14 cellular contexts compared by ENCODE assay signal in the genomic region with DNA sequence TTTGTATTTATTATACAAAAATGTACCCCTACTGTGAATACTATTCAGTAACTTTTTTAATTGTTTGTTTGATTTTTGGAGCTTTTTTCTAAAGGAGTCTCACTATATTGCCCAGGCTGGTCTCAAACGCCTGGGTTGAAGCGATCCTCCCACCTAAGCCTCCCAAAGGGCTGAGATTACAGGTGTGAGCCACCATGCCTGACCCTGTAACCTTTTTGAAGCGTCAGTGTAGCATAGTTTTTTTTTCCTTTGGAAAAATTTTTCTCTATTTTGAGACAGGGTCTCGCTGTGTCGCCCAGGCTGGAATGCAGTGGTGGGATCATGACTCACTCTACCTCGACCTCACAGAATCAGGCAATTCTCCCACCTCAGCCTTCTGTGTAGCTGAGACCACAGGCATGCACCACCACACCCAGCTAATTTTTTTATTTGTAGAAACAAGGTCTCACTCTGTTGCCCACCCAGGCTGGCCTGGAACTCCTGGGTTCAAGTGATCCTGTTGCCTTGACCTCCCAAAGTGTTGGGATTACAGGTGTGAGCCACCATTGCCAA. TPM values are rescaled to one million over a fixed set of nuclear protein-coding genes. Genes with fewer than 3 reads are reported as not detected.
DNase-seq lines count a peak whose midpoint lies in the region; ATAC-seq and TF ChIP-seq lines count a peak whose summit lies in the region.
"Had no signal": no experiment of that assay in that cellular context is flagged by ENCODE, and none has a peak within 500 bp of the region (broad histone marks: within the 10 kb centered on the region; RNA-seq: fewer than 3 reads in every experiment).

No MANE protein-coding gene starts in this region.

- TF ChIP-seq CTCF in activated CD8-positive, alpha-beta T cell treated with anti-CD3 and anti-CD28 coated beads for 36 hours (IDR thresholded peaks at IDR 0.05) = no peak
- no peak for TF ChIP-seq CTCF in thoracic aorta (IDR thresholded peaks at IDR 0.05)
- no peak for TF ChIP-seq CTCF in tibial nerve (IDR thresholded peaks at IDR 0.05)

- H3K4me3 ChIP-seq in iPS-20b (ENCODE audit: low read length) (peak overlapping the region; percentile 88; the same call in 1 of the 2 replicates), thoracic aorta (peak overlapping the region; percentile 78), tibial nerve (peak overlapping the region in 1 of 4 donors; percentile 88)

- no peak for ATAC-seq in activated CD8-positive, alpha-beta T cell treated with anti-CD3 and anti-CD28 coated beads for 36 hours
- no peak for ATAC-seq in thoracic aorta (ENCODE audit: insufficient number of reproducible peaks, low FRiP score, low read depth)
- ATAC-seq in GM21737 (IDR thresholded peaks at IDR 0.05; ENCODE audit: unreplicated experiment) = no peak
- ATAC-seq: gastroesophageal sphincter had no signal

- intact Hi-C loops in activated CD8-positive, alpha-beta T cell treated with anti-CD3 and anti-CD28 coated beads for 36 hours (cut with micrococcal nuclease) = no loop called here

- no peak for TF ChIP-seq POLR2A in tibial nerve (IDR thresholded peaks at IDR 0.05)

- H3K4me1 Mint-ChIP-seq in activated naive CD4-positive, alpha-beta T cell treated with anti-CD3 and anti-CD28 coated beads, Interleukin-2, amount 50 U/mL, for 24 hours = peaks cover 72% of the 10 kb centered on the region
- peaks cover 63% of the 10 kb centered on the region for H3K4me1 Mint-ChIP-seq in activated CD8-positive, alpha-beta T cell treated with anti-CD3 and anti-CD28 coated beads for 36 hours (ENCODE audit: low read depth)

- POLR2A ChIA-PET in activated CD8-positive, alpha-beta T cell treated with anti-CD3 and anti-CD28 coated beads for 36 hours (lab: Charles Lee) = interaction anchor here (0.7 kb wide), 1 partner anchor 198 kb away, joined by 3 read pairs; no protein-coding TSS in a partner anchor

- CTCF ChIA-PET in activated CD8-positive, alpha-beta T cell treated with anti-CD3 and anti-CD28 coated beads for 36 hours (lab: Charles Lee) = interaction anchor here (1.1 to 2.3 kb wide), 2 partner anchors 16 to 107 kb away, joined by 4 to 7 read pairs; no protein-coding TSS in a partner anchor

- peak overlapping the region; percentile 68 for H3K4me3 Mint-ChIP-seq in activated naive CD4-positive, alpha-beta T cell treated with anti-CD3 and anti-CD28 coated beads, Interleukin-2, amount 50 U/mL, for 24 hours
- peak overlapping the region; percentile 86 for H3K4me3 Mint-ChIP-seq in activated CD8-positive, alpha-beta T cell treated with anti-CD3 and anti-CD28 coated beads for 36 hours

- H3K27ac ChIP-seq in iPS-20b (ENCODE audit: low read length) (no peak overlapping the region), thoracic aorta (no peak overlapping the region), tibial nerve (no peak overlapping the region)
- H3K27ac ChIP-seq: gastroesophageal sphincter, suprapubic skin had no signal

- WGBS in tibial nerve, 2 donors = 88 to 89% methylated on average over 6 of the region's 6 CpGs

- no peak overlapping the region for H3K9ac ChIP-seq in iPS-20b (ENCODE audit: low read depth, low read length)

- TF ChIP-seq EP300 in tibial nerve (IDR thresholded peaks at IDR 0.05) = no peak

- H3K36me3 Mint-ChIP-seq in activated naive CD4-positive, alpha-beta T cell treated with anti-CD3 and anti-CD28 coated beads, Interleukin-2, amount 50 U/mL, for 24 hours = peaks cover 6% of the 10 kb centered on the region
- peaks cover 36% of the 10 kb centered on the region for H3K36me3 Mint-ChIP-seq in activated CD8-positive, alpha-beta T cell treated with anti-CD3 and anti-CD28 coated beads for 36 hours (ENCODE audit: low read depth)

- no peak overlapping the region for H3K27ac Mint-ChIP-seq in activated naive CD4-positive, alpha-beta T cell treated with anti-CD3 and anti-CD28 coated beads, Interleukin-2, amount 50 U/mL, for 24 hours
- peak overlapping the region; percentile 37 for H3K27ac Mint-ChIP-seq in activated CD8-positive, alpha-beta T cell treated with anti-CD3 and anti-CD28 coated beads for 36 hours

- H3K27me3 Mint-ChIP-seq in activated naive CD4-positive, alpha-beta T cell treated with anti-CD3 and anti-CD28 coated beads, Interleukin-2, amount 50 U/mL, for 24 hours = no peaks in the 10 kb centered on the region
- H3K27me3 Mint-ChIP-seq in activated CD8-positive, alpha-beta T cell treated with anti-CD3 and anti-CD28 coated beads for 36 hours = no peaks in the 10 kb centered on the region

- H3K9me3 ChIP-seq in iPS-20b (ENCODE audit: insufficient read depth, low read depth, low read length) (no peaks in the 10 kb centered on the region), thoracic aorta (no peaks in the 10 kb centered on the region), tibial nerve (no peaks in the 10 kb centered on the region)
- H3K9me3 ChIP-seq: BE2C, gastroesophageal sphincter, suprapubic skin had no signal

- H3K36me3 ChIP-seq in iPS-20b (ENCODE audit: insufficient read depth, low read depth, low read length) = peaks cover 11% of the 10 kb centered on the region
- no peaks in the 10 kb centered on the region for H3K36me3 ChIP-seq in thoracic aorta
- no peaks in the 10 kb centered on the region for H3K36me3 ChIP-seq in tibial nerve
- H3K36me3 ChIP-seq: BE2C, gastroesophageal sphincter, suprapubic skin had no signal

- H3K4me1 ChIP-seq in iPS-20b (ENCODE audit: insufficient read depth, low read length) (peaks cover 7% of the 10 kb centered on the region), thoracic aorta (ENCODE audit: control insufficient read depth in 1 of 2, low read depth in 2 of 2) (peaks cover 19 to 26% of the 10 kb centered on the region in 2 donors), tibial nerve (peaks cover 3 to 50% (median 16%) of the 10 kb centered on the region in 4 donors)
- H3K4me1 ChIP-seq: BE2C had no signal

- DNase-seq in activated naive CD4-positive, alpha-beta T cell treated with anti-CD3 and anti-CD28 coated beads, Interleukin-2, amount 50 U/mL, for 16 hours = no peak
- no peak for DNase-seq in activated CD8-positive, alpha-beta T cell treated with anti-CD3 and anti-CD28 coated beads for 36 hours
- DNase-seq in thoracic aorta (ENCODE audit: low spot score) = no peak
- no peak for DNase-seq in NCI-H524 (lab: John Stamatoyannopoulos, UW)
- DNase-seq in tibial nerve (ENCODE audit: low spot score in 2 of 2) = no peak
- DNase-seq: activated CD4-positive, CD25-positive, alpha-beta regulatory T cell; BE2C; mesendoderm; NCI-H1048 had no signal

- H3K9me3 Mint-ChIP-seq in activated naive CD4-positive, alpha-beta T cell treated with anti-CD3 and anti-CD28 coated beads, Interleukin-2, amount 50 U/mL, for 24 hours = no peaks in the 10 kb centered on the region
- no peaks in the 10 kb centered on the region for H3K9me3 Mint-ChIP-seq in activated CD8-positive, alpha-beta T cell treated with anti-CD3 and anti-CD28 coated beads for 36 hours

- H3K27me3 ChIP-seq in iPS-20b (ENCODE audit: insufficient read depth, low read length) (no peaks in the 10 kb centered on the region), thoracic aorta (replicated peaks; ENCODE audit: insufficient read depth) (no peaks in the 10 kb centered on the region), tibial nerve (no peaks in the 10 kb centered on the region)
- H3K27me3 ChIP-seq: BE2C, gastroesophageal sphincter, suprapubic skin had no signal

RNA-seq across cellular contexts. Expression of a gene that starts 2.0 kb away (rescaled TPM):
- total RNA-seq in activated CD8-positive, alpha-beta T cell treated with anti-CD3 and anti-CD28 coated beads for 36 hours = 10 to 100 TPM; 18.1 to 20.4 TPM
- total RNA-seq in thoracic aorta (10 to 100 TPM; 13.5 to 24.1 TPM), tibial nerve (10 to 100 TPM; 11.2 to 20.1 (median 15.5) TPM)
